Comparison of ENCODE assay signal across 7 cellular contexts in genomic region chr22:22748297-22748743, GRCh38.
DNase-seq lines count a peak whose midpoint lies in the region; ATAC-seq, FAIRE-seq and TF ChIP-seq lines count a peak whose summit lies in the region.

No MANE protein-coding gene starts in this region.

- no peaks in the 10 kb centered on the region for H3K27me3 ChIP-seq in mesendoderm (ENCODE audit: insufficient read depth, low read length, poor library complexity)

- peak; percentile 75 for TF ChIP-seq CTCF in type B pancreatic cell (conservative IDR thresholded peaks at IDR 0.05)

- DNase-seq in EH (ENCODE audit: low read depth) (peak; percentile 61), HT1080 (ENCODE audit: low read depth) (peak; percentile 50), UCSD-AML1 (lab: John Stamatoyannopoulos, UW; ENCODE audit: unreplicated experiment) (peak; percentile 38), mesendoderm (peak; percentile 32), type B pancreatic cell (ENCODE audit: extremely low spot score, unreplicated experiment) (no peak)

- no peaks in the 10 kb centered on the region for H3K79me1 ChIP-seq in mesendoderm (ENCODE audit: low read length)

- H3K4me3 Mint-ChIP-seq in type B pancreatic cell: no peak overlapping the region

- H4K8ac ChIP-seq in mesendoderm (ENCODE audit: low read depth, low read length): no peak overlapping the region

- H3K4me3 ChIP-seq in mesendoderm (ENCODE audit: low read length): no peak overlapping the region

- H3K4me1 Mint-ChIP-seq in type B pancreatic cell (ENCODE audit: unreplicated experiment): no peaks in the 10 kb centered on the region

- H3K27ac Mint-ChIP-seq in type B pancreatic cell: no peak overlapping the region

- H3K36me3 Mint-ChIP-seq in type B pancreatic cell: no peaks in the 10 kb centered on the region

- peaks cover 26% of the 10 kb centered on the region for H3K27me3 Mint-ChIP-seq in type B pancreatic cell

- no peak overlapping the region for H4K5ac ChIP-seq in mesendoderm (ENCODE audit: low read length)

- H3K23ac ChIP-seq in mesendoderm (ENCODE audit: low read length): no peak overlapping the region

- H3K9me3 Mint-ChIP-seq in type B pancreatic cell: no peaks in the 10 kb centered on the region

- H3K4ac ChIP-seq in mesendoderm (ENCODE audit: low read depth, low read length): no peak overlapping the region

- H2BK5ac ChIP-seq in mesendoderm (ENCODE audit: low read length): no peak overlapping the region

- no peak for ATAC-seq in HG02870 (IDR thresholded peaks at IDR 0.05; ENCODE audit: unreplicated experiment)

- no peak overlapping the region for H3K18ac ChIP-seq in mesendoderm (ENCODE audit: low read length)

- no peak overlapping the region for H3K9ac ChIP-seq in mesendoderm (ENCODE audit: low read length)

- no peak overlapping the region for H2BK15ac ChIP-seq in mesendoderm (replicated peaks; ENCODE audit: low read depth)

- H2BK120ac ChIP-seq in mesendoderm (ENCODE audit: low read depth, low read length): no peak overlapping the region

- no peaks in the 10 kb centered on the region for H3K79me2 ChIP-seq in mesendoderm (ENCODE audit: control insufficient read depth, insufficient read depth, low read length)

- WGBS in mesendoderm (ENCODE audit: extremely low coverage, insufficient coverage, low lambda C conversion rate): no CpG with 5 or more reads among the region's 5 CpGs

- H2AK5ac ChIP-seq in mesendoderm (ENCODE audit: low read length): no peak overlapping the region

- H3K4me1 ChIP-seq in mesendoderm (ENCODE audit: control insufficient read depth, low read depth, low read length): no peaks in the 10 kb centered on the region

- FAIRE-seq in endometrium (lab: Jason Lieb, UNC): peak; percentile 39

- no peak overlapping the region for H3K27ac ChIP-seq in mesendoderm (ENCODE audit: low read depth, low read length)

- no peak overlapping the region for H3K4me2 ChIP-seq in mesendoderm (ENCODE audit: low read length)

- no peaks in the 10 kb centered on the region for H3K36me3 ChIP-seq in mesendoderm (ENCODE audit: control insufficient read depth, insufficient read depth, low read length)

- no peak overlapping the region for H3K56ac ChIP-seq in mesendoderm (ENCODE audit: low read length)
